Comparison of ENCODE assay signal across 11 cellular contexts in genomic region chr19:3097442-3097871, GRCh38. TPM values are rescaled to one million over a fixed set of nuclear protein-coding genes. Genes with fewer than 3 reads are reported as not detected.
A peak's percentile ranks its signal among the peaks of the same experiment; 100 is the strongest.
DNase-seq lines count a peak whose midpoint lies in the region; ATAC-seq and TF ChIP-seq lines count a peak whose summit lies in the region.
"Had no signal": no experiment of that assay in that cellular context is flagged by ENCODE, and none has a peak within 500 bp of the region (broad histone marks: within the 10 kb centered on the region; RNA-seq: fewer than 3 reads in every experiment).

No MANE protein-coding gene starts in this region.

- H3K79me2 ChIP-seq in neural progenitor cell (ENCODE audit: low read depth) = peaks cover 79% of the 10 kb centered on the region

- peaks cover 25% of the 10 kb centered on the region for H3K4me1 Mint-ChIP-seq in neural progenitor cell
- peaks cover 12% of the 10 kb centered on the region for H3K4me1 Mint-ChIP-seq in type B pancreatic cell (ENCODE audit: unreplicated experiment)

- H3K36me3 Mint-ChIP-seq in neural progenitor cell (no peaks in the 10 kb centered on the region), type B pancreatic cell (no peaks in the 10 kb centered on the region)

- no peaks in the 10 kb centered on the region for H3K9me3 ChIP-seq in adrenal gland (replicated peaks in 1 of 3)
- H3K9me3 ChIP-seq in neural progenitor cell (ENCODE audit: low read depth) = no peaks in the 10 kb centered on the region

- peak overlapping the region in 4 of 5 donors; percentile 66 to 89 (median 83) for H3K27ac ChIP-seq in adrenal gland
- no peak overlapping the region for H3K27ac ChIP-seq in neural progenitor cell
- H3K27ac ChIP-seq: KMS-11 had no signal

- peaks cover 80% of the 10 kb centered on the region for H4K20me1 ChIP-seq in neural progenitor cell (ENCODE audit: low read depth)

- TF ChIP-seq CTCF in adrenal gland (IDR thresholded peaks at IDR 0.05) (no peak), fibroblast of the aortic adventitia (IDR thresholded peaks at IDR 0.05; ENCODE audit: insufficient read depth, low read length) (no peak), neural progenitor cell (IDR thresholded peaks at IDR 0.05) (no peak), type B pancreatic cell (conservative IDR thresholded peaks at IDR 0.05) (no peak)

- H3K27me3 Mint-ChIP-seq in neural progenitor cell (ENCODE audit: insufficient read depth, low read depth) = peaks cover 2% of the 10 kb centered on the region
- H3K27me3 Mint-ChIP-seq in type B pancreatic cell = no peaks in the 10 kb centered on the region

- H3K36me3 ChIP-seq in adrenal gland (replicated peaks in 1 of 2) (no peaks in the 10 kb centered on the region), neural progenitor cell (no peaks in the 10 kb centered on the region)

- peak in 1 of 7 donors; percentile 30 for DNase-seq in adrenal gland
- no peak for DNase-seq in fibroblast of the aortic adventitia (ENCODE audit: low read depth)
- DNase-seq in neural progenitor cell (ENCODE audit: low spot score) = no peak
- DNase-seq in type B pancreatic cell (ENCODE audit: extremely low spot score, unreplicated experiment) = no peak
- no peak for DNase-seq in COLO668 (lab: John Stamatoyannopoulos, UW; ENCODE audit: unreplicated experiment)
- DNase-seq: stimulated activated CD4-positive, alpha-beta T cell treated with anti-CD3 and anti-CD28 coated beads, Interleukin-1b, Interleukin-23, amount 100 ng/mL, for 48 hours; stimulated activated naive CD8-positive, alpha-beta T cell treated with anti-CD3 and anti-CD28 coated beads, Interleukin-15, Interleukin-2, amounts not matched to agents 100 U/mL and 50 U/mL, for 24 hours had no signal

- H3K27me3 ChIP-seq in adrenal gland (no peaks in the 10 kb centered on the region), neural progenitor cell (no peaks in the 10 kb centered on the region)

- peaks cover 7% of the 10 kb centered on the region for H3F3A ChIP-seq in neural progenitor cell (ENCODE audit: low read depth)

- no peak overlapping the region for H3K4me2 ChIP-seq in neural progenitor cell
- H3K4me2 ChIP-seq: KMS-11 had no signal

- H3K9ac ChIP-seq in neural progenitor cell = no peak overlapping the region
- H3K9ac ChIP-seq: KMS-11 had no signal

- H3K9me3 Mint-ChIP-seq in neural progenitor cell (no peaks in the 10 kb centered on the region), type B pancreatic cell (no peaks in the 10 kb centered on the region)

- H3K4me3 ChIP-seq in adrenal gland (peak overlapping the region in 1 of 4 donors; percentile 93), fibroblast of the aortic adventitia (ENCODE audit: low read depth, low read length) (peak overlapping the region; percentile 89), neural progenitor cell (no peak overlapping the region)

- ATAC-seq in GM21367 (IDR thresholded peaks at IDR 0.05; ENCODE audit: unreplicated experiment) = no peak
- ATAC-seq in GM21360 (IDR thresholded peaks at IDR 0.05; ENCODE audit: unreplicated experiment) = no peak
- ATAC-seq: stimulated activated naive CD8-positive, alpha-beta T cell treated with anti-CD3 and anti-CD28 coated beads, Interleukin-15, Interleukin-2, amounts not matched to agents 100 U/mL and 50 U/mL, for 24 hours had no signal

- no peak for TF ChIP-seq POLR2A in adrenal gland (IDR thresholded peaks at IDR 0.05)

- 55 to 95% (median 77%) methylated on average over 4 to 24 of the region's 24 CpGs for WGBS in adrenal gland, 4 donors

- no peak overlapping the region for H2AFZ ChIP-seq in neural progenitor cell (replicated peaks)

- H3K27ac Mint-ChIP-seq in neural progenitor cell (no peak overlapping the region), type B pancreatic cell (no peak overlapping the region)

- H3K4me3 Mint-ChIP-seq in neural progenitor cell (peak overlapping the region; percentile 18), type B pancreatic cell (peak overlapping the region; percentile 54)

- intact Hi-C loops in adrenal gland (cut with DNase I) = no loop called here

- peaks cover 47 to 58% of the 10 kb centered on the region in 2 donors for H3K4me1 ChIP-seq in adrenal gland (replicated peaks in 1 of 2)
- H3K4me1 ChIP-seq in neural progenitor cell = peaks cover 16% of the 10 kb centered on the region

RNA-seq across cellular contexts. Expression of gene GNA11, which starts 3.3 kb away (rescaled TPM):
- 10 to 100 TPM; 53.1 to 84.3 (median 64.4) TPM for total RNA-seq in adrenal gland
- 10 to 100 TPM; 20.6 to 38.3 (median 35.6) TPM for polyA plus RNA-seq in adrenal gland
- total RNA-seq in fibroblast of the aortic adventitia (ENCODE audit: low replicate concordance) = 35.1 and 65.4 TPM in 2 replicates
- total RNA-seq in neural progenitor cell (ENCODE audit: low replicate concordance) = 12.4 and 19.5 TPM in 2 replicates
- total RNA-seq in type B pancreatic cell (ENCODE audit: low replicate concordance) = 46.9 and 62.0 TPM in 2 replicates

RNA-seq across cellular contexts. Expression of gene TLE5, which starts 35.2 kb away (rescaled TPM):
- total RNA-seq in adrenal gland (100 to 1,000 TPM; 428 to 968 (median 670) TPM), fibroblast of the aortic adventitia (ENCODE audit: low replicate concordance) (42.2 and 232 TPM in 2 replicates), neural progenitor cell (ENCODE audit: low replicate concordance) (54.6 and 148 TPM in 2 replicates), type B pancreatic cell (ENCODE audit: low replicate concordance) (302 and 418 TPM in 2 replicates)
- 1,000 to 10,000 TPM in 2 of 3 donors, 100 to 1,000 TPM in 1; 237 to 2,300 (median 1,557) TPM for polyA plus RNA-seq in adrenal gland

RNA-seq across cellular contexts. Expression of gene GNA15, which starts 38.4 kb away (rescaled TPM):
- total RNA-seq in adrenal gland (10 to 100 TPM in 4 of 8 donors, 1 to 10 TPM in 4; 4.4 to 16.3 (median 10.3) TPM), fibroblast of the aortic adventitia (ENCODE audit: low replicate concordance) (not detected in 2 replicates), neural progenitor cell (ENCODE audit: low replicate concordance) (not detected in 2 replicates), type B pancreatic cell (ENCODE audit: low replicate concordance) (1.6 and 3.9 TPM in 2 replicates)
- polyA plus RNA-seq in adrenal gland = 1 to 10 TPM; 1.6 to 7.3 (median 5.8) TPM
- total RNA-seq: Daoy had no signal
